8 cellular contexts compared by ENCODE assay signal in genomic region chr1:234730542-234731370, GRCh38.
DNase-seq lines count a peak whose midpoint lies in the region; ATAC-seq and TF ChIP-seq lines count a peak whose summit lies in the region.

No MANE protein-coding gene starts in this region.

- peak overlapping the region; percentile 8 for H3K4me3 Mint-ChIP-seq in CD8-positive, alpha-beta T cell

- peak; percentile 70 for ATAC-seq in CD8-positive, alpha-beta T cell
- peak; percentile 45 for ATAC-seq in GM21717 (IDR thresholded peaks at IDR 0.05; ENCODE audit: unreplicated experiment)
- no peak for ATAC-seq in gastroesophageal sphincter

- CTCF ChIA-PET in CD8-positive, alpha-beta T cell (lab: Charles Lee) = interaction anchor here (0.6 to 1.1 kb wide), 3 partner anchors 109 to 131 kb away, joined by 3 to 4 read pairs (median 3); no protein-coding TSS in a partner anchor

- no peaks in the 10 kb centered on the region for H3K9me3 Mint-ChIP-seq in CD8-positive, alpha-beta T cell

- TF ChIP-seq POLR2A in gastroesophageal sphincter (IDR thresholded peaks at IDR 0.05) = no peak

- H3K27ac ChIP-seq in CD8-positive, alpha-beta T cell (ENCODE audit: low read depth, low read length) = no peak overlapping the region
- H3K27ac ChIP-seq in SJSA1 (peak overlapping the region; percentile 83), gastroesophageal sphincter (no peak overlapping the region)

- TF ChIP-seq EP300 in gastroesophageal sphincter (IDR thresholded peaks at IDR 0.05) = no peak

- peaks cover 39% of the 10 kb centered on the region for H3K4me1 ChIP-seq in CD8-positive, alpha-beta T cell (ENCODE audit: insufficient read depth, low read length)
- H3K4me1 ChIP-seq in SJSA1 (replicated peaks) (peaks cover 38% of the 10 kb centered on the region), gastroesophageal sphincter (peaks cover 13 to 44% (median 20%) of the 10 kb centered on the region in 3 donors)

- WGBS in gastroesophageal sphincter (ENCODE audit: low coverage in 1 of 2), 2 donors = 70 to 80% methylated on average over 2 to 3 of the region's 6 CpGs

- H3K36me3 Mint-ChIP-seq in CD8-positive, alpha-beta T cell = no peaks in the 10 kb centered on the region

- no peak overlapping the region for H3K4me3 ChIP-seq in CD8-positive, alpha-beta T cell (ENCODE audit: low read depth, low read length)
- H3K4me3 ChIP-seq in SJSA1 = no peak overlapping the region
- H3K4me3 ChIP-seq in fibroblast of the aortic adventitia (ENCODE audit: low read depth, low read length) = no peak overlapping the region
- no peak overlapping the region for H3K4me3 ChIP-seq in gastroesophageal sphincter

- peak overlapping the region; percentile 72 for H3K27ac Mint-ChIP-seq in CD8-positive, alpha-beta T cell

- H3K4me1 Mint-ChIP-seq in CD8-positive, alpha-beta T cell (ENCODE audit: low read depth) = peaks cover 47% of the 10 kb centered on the region

- no peaks in the 10 kb centered on the region for H3K9me3 ChIP-seq in CD8-positive, alpha-beta T cell (ENCODE audit: low read length)
- H3K9me3 ChIP-seq in SJSA1 (replicated peaks) (no peaks in the 10 kb centered on the region), gastroesophageal sphincter (no peaks in the 10 kb centered on the region)

- POLR2A ChIA-PET in CD8-positive, alpha-beta T cell (lab: Charles Lee) = interaction anchor here (1.2 kb wide), 2 partner anchors 120 to 131 kb away, joined by 3 to 5 read pairs; partner anchors contain the start of gene IRF2BP2

- H3K27me3 Mint-ChIP-seq in CD8-positive, alpha-beta T cell (ENCODE audit: low read depth) = no peaks in the 10 kb centered on the region

- no peaks in the 10 kb centered on the region for H3K36me3 ChIP-seq in CD8-positive, alpha-beta T cell (ENCODE audit: insufficient read depth, low read length)
- H3K36me3 ChIP-seq in SJSA1 (no peaks in the 10 kb centered on the region), gastroesophageal sphincter (no peaks in the 10 kb centered on the region)

- no peak for TF ChIP-seq CTCF in CD8-positive, alpha-beta T cell (IDR thresholded peaks at IDR 0.05)
- peak; percentile 3 for TF ChIP-seq CTCF in fibroblast of the aortic adventitia (IDR thresholded peaks at IDR 0.05; ENCODE audit: insufficient read depth, low read length)
- no peak for TF ChIP-seq CTCF in gastroesophageal sphincter (IDR thresholded peaks at IDR 0.05)

- intact Hi-C loops in CD8-positive, alpha-beta T cell (cut with DNase I, micrococcal nuclease) = loop anchor here (1.0 to 10.0 kb wide), 2 partner anchors 42 to 354 kb away; no protein-coding TSS in a partner anchor

- DNase-seq in CD8-positive, alpha-beta T cell = peak in 5 of 7 experiments; percentile 4 to 56 (median 45)
- DNase-seq in SJSA1 (ENCODE audit: low read depth in 1 of 2, low spot score in 2 of 2) = no peak
- DNase-seq in fibroblast of the aortic adventitia (ENCODE audit: low read depth) = no peak
- no peak for DNase-seq in DMS153 (lab: John Stamatoyannopoulos, UW)
- no peak for DNase-seq in LoVo (ENCODE audit: low spot score)
- no peak for DNase-seq in EL

- H3K27me3 ChIP-seq in CD8-positive, alpha-beta T cell (ENCODE audit: insufficient read depth, low read length) = no peaks in the 10 kb centered on the region
- H3K27me3 ChIP-seq in SJSA1 (replicated peaks) (no peaks in the 10 kb centered on the region), gastroesophageal sphincter (no peaks in the 10 kb centered on the region)

Comparison
In these comparisons a context has a peak if more than half of its experiments do, and no peak if none do; other contexts are left out.
1. DNase-seq: peak in CD8-positive, alpha-beta T cell (5 of 7); none in SJSA1 (0 of 2), fibroblast of the aortic adventitia (single experiment), DMS153 (single experiment), LoVo (single experiment) and EL (single experiment).